In genomic region chr10:22391605-22392004, GRCh38 we compare ENCODE assay signal across 2 cellular contexts.
TF ChIP-seq lines count a peak whose summit lies in the region.

No MANE protein-coding gene starts in this region.

TF ChIP-seq in A549, 52 proteins besides CTCF, POLR2A, EP300 and RAD21:
- TF ChIP-seq ZFP36 (IDR thresholded peaks at IDR 0.05; ENCODE audit: borderline replicate concordance, partially characterized antibody) (no peak), HES2 (IDR thresholded peaks at IDR 0.05) (no peak), E2F6 (IDR thresholded peaks at IDR 0.05; ENCODE audit: borderline replicate concordance, low read depth) (no peak), NFE2L2 (conservative IDR thresholded peaks at IDR 0.05; ENCODE audit: low read length) (no peak), USF2 (IDR thresholded peaks at IDR 0.05) (no peak), ZSCAN20 (CRISPR knock-in tag; IDR thresholded peaks at IDR 0.05) (no peak)

TF ChIP-seq in HCT116, 20 proteins besides CTCF, POLR2A, EP300 and RAD21:
- no peak for TF ChIP-seq EZH2phosphoT487 (IDR thresholded peaks at IDR 0.05; ENCODE audit: borderline replicate concordance)
- no peak for TF ChIP-seq REST (IDR thresholded peaks at IDR 0.05; ENCODE audit: low read depth)
- TF ChIP-seq FOSL1 (IDR thresholded peaks at IDR 0.05; ENCODE audit: low read depth): no peak
- TF ChIP-seq ELF1 (IDR thresholded peaks at IDR 0.05; ENCODE audit: borderline replicate concordance, low read depth): no peak
- no peak for TF ChIP-seq ATF3 (IDR thresholded peaks at IDR 0.05)
- TF ChIP-seq SRF (IDR thresholded peaks at IDR 0.05; ENCODE audit: low read depth): no peak
- TF ChIP-seq MAX (IDR thresholded peaks at IDR 0.05): no peak
- no peak for TF ChIP-seq POLR2AphosphoS5 (IDR thresholded peaks at IDR 0.05; ENCODE audit: low read depth, low read length)
- no peak for TF ChIP-seq ZFX (IDR thresholded peaks at IDR 0.05)
- TF ChIP-seq CEBPB (IDR thresholded peaks at IDR 0.05; ENCODE audit: low read depth): no peak
- TF ChIP-seq EGR1 (IDR thresholded peaks at IDR 0.05; ENCODE audit: low read depth): no peak
- TF ChIP-seq YY1 (IDR thresholded peaks at IDR 0.05; ENCODE audit: extremely low read depth, insufficient replicate concordance, low read depth, low read length): no peak
- TF ChIP-seq SP1 (IDR thresholded peaks at IDR 0.05; ENCODE audit: low read depth): no peak
- no peak for TF ChIP-seq ZNF274 (IDR thresholded peaks at IDR 0.05; ENCODE audit: low read depth, low read length)
